In genomic region chr20:38590682-38591483, GRCh38 we compare ENCODE assay signal across 3 cellular contexts.
TF ChIP-seq lines count a peak whose summit lies in the region.

No MANE protein-coding gene starts in this region.

TF ChIP-seq in A549, 52 proteins besides CTCF, POLR2A, EP300 and RAD21:
- TF ChIP-seq ZFP36 (IDR thresholded peaks at IDR 0.05; ENCODE audit: borderline replicate concordance, partially characterized antibody), result peak; percentile 23
- no peak for TF ChIP-seq ZNF302 (CRISPR knock-in tag; IDR thresholded peaks at IDR 0.05)

TF ChIP-seq in HEK293, 187 proteins besides CTCF, POLR2A, EP300 and RAD21:
- TF ChIP-seq ZIC2 (tag by site-specific recombination; IDR thresholded peaks at IDR 0.05) (peak; percentile 28; the same call in 1 of the 2 replicates), ZNF335 (tag by site-specific recombination; conservative IDR thresholded peaks at IDR 0.05) (no peak), ZNF600 (tag by site-specific recombination; IDR thresholded peaks at IDR 0.05) (no peak)

TF ChIP-seq in HepG2, 621 proteins besides CTCF, POLR2A, EP300 and RAD21:
- peak; percentile 57; the same call in 1 of the 2 replicates for TF ChIP-seq ZNF280B (CRISPR knock-in tag; IDR thresholded peaks at IDR 0.05; ENCODE audit: borderline replicate concordance)
- TF ChIP-seq ZNF570 (CRISPR knock-in tag; IDR thresholded peaks at IDR 0.05; ENCODE audit: borderline replicate concordance), result no peak
- TF ChIP-seq MXD1 (CRISPR knock-in tag; IDR thresholded peaks at IDR 0.05), result no peak
- peak; percentile 74; the same call in 1 of the 2 replicates for TF ChIP-seq HNRNPL (IDR thresholded peaks at IDR 0.05; ENCODE audit: low read depth, low read length)
- no peak for TF ChIP-seq TEAD3 (CRISPR knock-in tag; optimal IDR thresholded peaks at IDR 0.05; ENCODE audit: borderline replicate concordance)
- no peak for TF ChIP-seq ZBTB26 (CRISPR knock-in tag; IDR thresholded peaks at IDR 0.05; ENCODE audit: borderline replicate concordance)
- TF ChIP-seq ZNF75D (CRISPR knock-in tag; IDR thresholded peaks at IDR 0.05; ENCODE audit: borderline replicate concordance), result no peak
- TF ChIP-seq ZHX1 (CRISPR knock-in tag; IDR thresholded peaks at IDR 0.05; ENCODE audit: low read depth), result 0 out of 2 replicates have a peak, but pooled peaks have one; percentile 14
- 0 out of 2 replicates have a peak, but pooled peaks have one; percentile 30 for TF ChIP-seq IRF9 (CRISPR knock-in tag; IDR thresholded peaks at IDR 0.05; ENCODE audit: borderline replicate concordance)
- no peak for TF ChIP-seq KDM2A (CRISPR knock-in tag; IDR thresholded peaks at IDR 0.05; ENCODE audit: borderline replicate concordance, low read depth)
- TF ChIP-seq CENPT (CRISPR knock-in tag; IDR thresholded peaks at IDR 0.05; ENCODE audit: low read depth), result peak; percentile 19; the same call in 1 of the 2 replicates
- TF ChIP-seq HNF4G (IDR thresholded peaks at IDR 0.05; ENCODE audit: borderline replicate concordance, low read depth, low read length), result no peak
- no peak for TF ChIP-seq HNF4G (CRISPR knock-in tag; IDR thresholded peaks at IDR 0.05; ENCODE audit: borderline replicate concordance, low read depth)
- TF ChIP-seq ZNF687 (CRISPR knock-in tag; IDR thresholded peaks at IDR 0.05), result 0 out of 2 replicates have a peak, but pooled peaks have one; percentile 13
- TF ChIP-seq DMTF1 (CRISPR knock-in tag; IDR thresholded peaks at IDR 0.05), result no peak
- TF ChIP-seq ZNF589 (CRISPR knock-in tag; conservative IDR thresholded peaks at IDR 0.05), result 0 out of 2 replicates have a peak, but pooled peaks have one; percentile 18
